In the genomic region with DNA sequence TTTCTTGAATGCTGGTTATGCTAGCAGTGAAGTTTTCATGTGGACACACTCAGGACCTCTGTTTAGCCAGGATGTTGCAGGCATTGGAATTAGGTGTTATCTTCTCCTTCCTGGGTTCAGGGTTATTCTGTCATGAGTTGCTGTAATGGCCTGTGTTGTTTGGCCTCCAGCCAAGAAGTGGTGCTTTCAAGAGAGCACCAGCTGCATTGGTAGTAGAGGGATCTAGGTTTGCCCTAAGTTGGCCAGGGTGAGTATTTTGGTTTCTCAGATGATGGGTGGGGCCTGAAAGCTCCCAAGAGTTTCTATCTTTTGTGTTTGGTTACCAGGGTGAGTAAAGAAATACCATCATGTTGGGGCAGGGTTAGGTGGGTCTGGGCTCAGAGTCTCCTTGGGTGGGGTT, we compare ENCODE assay signal across 14 cellular contexts.
DNase-seq lines count a peak whose midpoint lies in the region; ATAC-seq, FAIRE-seq and TF ChIP-seq lines count a peak whose summit lies in the region.
"Had no signal": no experiment of that assay in that cellular context is flagged by ENCODE, and none has a peak within 500 bp of the region (broad histone marks: within the 10 kb centered on the region; RNA-seq: fewer than 3 reads in every experiment).

No MANE protein-coding gene starts in this region.

- peak; percentile 45 for FAIRE-seq in GM18507 (lab: Jason Lieb, UNC)
- FAIRE-seq: frontal cortex had no signal

- DNase-seq in NCI-H2171 treated with DMSO at 0.1 percent for 48 hours (lab: John Stamatoyannopoulos, UW) (peak; percentile 11), NCI-H2171 (lab: John Stamatoyannopoulos, UW) (no peak), GM18507 (ENCODE audit: extremely low spot score, insufficient read length, low read depth) (no peak), NCI-H69 (lab: John Stamatoyannopoulos, UW) (peak; percentile 21), epithelial cell of esophagus (ENCODE audit: low read depth) (peak; percentile 46), 8988T (no peak), hippocampal formation (lab: John Stamatoyannopoulos, UW) (no peak)
- DNase-seq: activated CD4-positive, alpha-beta T cell treated with anti-CD3 and anti-CD28 coated beads, Interleukin-2, amount 50 U/mL, for 4 hours; amygdala; SK-N-SH; upper lobe of left lung had no signal

- ATAC-seq in GM18505 (IDR thresholded peaks at IDR 0.05; ENCODE audit: unreplicated experiment), result no peak

- no peak for TF ChIP-seq POLR2A in GM18505 (IDR thresholded peaks at IDR 0.05; ENCODE audit: borderline replicate concordance, extremely low read depth, insufficient read depth, insufficient read length)

- TF ChIP-seq CTCF in epithelial cell of esophagus (IDR thresholded peaks at IDR 0.05; ENCODE audit: insufficient read depth, low read depth, low read length, missing control alignments), result no peak

- H3K4me3 ChIP-seq in epithelial cell of esophagus (ENCODE audit: low read length), result no peak overlapping the region
- H3K4me3 ChIP-seq: skin epidermis, upper lobe of left lung had no signal

Comparison
In these comparisons a context has a peak if more than half of its experiments do, and no peak if none do; other contexts are left out.
1. DNase-seq: peak in NCI-H2171 treated with DMSO at 0.1 percent for 48 hours (single experiment), NCI-H69 (single experiment) and epithelial cell of esophagus (single experiment); none in NCI-H2171 (single experiment), GM18507 (single experiment), 8988T (single experiment) and hippocampal formation (0 of 2).